In genomic region chr2:42234056-42234455, GRCh38 we compare ENCODE assay signal across 1 cellular context.
TF ChIP-seq lines count a peak whose summit lies in the region.

No MANE protein-coding gene starts in this region.

TF ChIP-seq in HepG2, 621 proteins besides CTCF, POLR2A, EP300 and RAD21 (continued from another document):
- TF ChIP-seq HMGXB4 (CRISPR knock-in tag; IDR thresholded peaks at IDR 0.05; ENCODE audit: borderline replicate concordance in 1 of 2, low read depth in 1 of 2) (no peak), POLR2G (IDR thresholded peaks at IDR 0.05; ENCODE audit: low read depth, low read length) (0 out of 2 replicates have a peak, but pooled peaks have one; percentile 38), ZNF816 (CRISPR knock-in tag; IDR thresholded peaks at IDR 0.05; ENCODE audit: borderline replicate concordance) (0 out of 2 replicates have a peak, but pooled peaks have one; percentile 43), REPIN1 (CRISPR knock-in tag; IDR thresholded peaks at IDR 0.05; ENCODE audit: borderline replicate concordance, low read depth) (0 out of 2 replicates have a peak, but pooled peaks have one; percentile 18), ZNF7 (CRISPR knock-in tag; IDR thresholded peaks at IDR 0.05) (peak; percentile 93), RBM22 (optimal IDR thresholded peaks at IDR 0.05; ENCODE audit: low read length) (peak; percentile 92), ARID2 (CRISPR knock-in tag; IDR thresholded peaks at IDR 0.05; ENCODE audit: borderline replicate concordance) (0 out of 2 replicates have a peak, but pooled peaks have one; percentile 23), ZBTB34 (CRISPR knock-in tag; IDR thresholded peaks at IDR 0.05) (0 out of 2 replicates have a peak, but pooled peaks have one; percentile 24), ZNF670 (CRISPR knock-in tag; IDR thresholded peaks at IDR 0.05; ENCODE audit: borderline replicate concordance) (no peak), ZNF101 (CRISPR knock-in tag; IDR thresholded peaks at IDR 0.05; ENCODE audit: borderline replicate concordance, low read depth) (no peak), NONO (IDR thresholded peaks at IDR 0.05) (no peak), NONO (CRISPR knock-in tag; conservative IDR thresholded peaks at IDR 0.05) (no peak)
- TF ChIP-seq, protein P1, sequence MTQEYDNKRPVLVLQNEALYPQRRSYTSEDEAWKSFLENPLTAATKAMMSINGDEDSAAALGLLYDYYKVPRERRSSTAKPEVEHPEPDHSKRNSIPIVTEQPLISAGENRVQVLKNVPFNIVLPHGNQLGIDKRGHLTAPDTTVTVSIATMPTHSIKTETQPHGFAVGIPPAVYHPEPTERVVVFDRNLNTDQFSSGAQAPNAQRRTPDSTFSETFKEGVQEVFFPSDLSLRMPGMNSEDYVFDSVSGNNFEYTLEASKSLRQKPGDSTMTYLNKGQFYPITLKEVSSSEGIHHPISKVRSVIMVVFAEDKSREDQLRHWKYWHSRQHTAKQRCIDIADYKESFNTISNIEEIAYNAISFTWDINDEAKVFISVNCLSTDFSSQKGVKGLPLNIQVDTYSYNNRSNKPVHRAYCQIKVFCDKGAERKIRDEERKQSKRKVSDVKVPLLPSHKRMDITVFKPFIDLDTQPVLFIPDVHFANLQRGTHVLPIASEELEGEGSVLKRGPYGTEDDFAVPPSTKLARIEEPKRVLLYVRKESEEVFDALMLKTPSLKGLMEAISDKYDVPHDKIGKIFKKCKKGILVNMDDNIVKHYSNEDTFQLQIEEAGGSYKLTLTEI (CRISPR knock-in tag; conservative IDR thresholded peaks at IDR 0.05), result no peak
TF ChIP-seq in HepG2: peak in this region for 7.
